1 cellular context compared by ENCODE assay signal in genomic region chr11:103069367-103069766, GRCh38.
TF ChIP-seq lines count a peak whose summit lies in the region.

No MANE protein-coding gene starts in this region.

TF ChIP-seq in K562, 482 proteins besides CTCF, POLR2A, EP300 and RAD21:
- TF ChIP-seq, protein P1, sequence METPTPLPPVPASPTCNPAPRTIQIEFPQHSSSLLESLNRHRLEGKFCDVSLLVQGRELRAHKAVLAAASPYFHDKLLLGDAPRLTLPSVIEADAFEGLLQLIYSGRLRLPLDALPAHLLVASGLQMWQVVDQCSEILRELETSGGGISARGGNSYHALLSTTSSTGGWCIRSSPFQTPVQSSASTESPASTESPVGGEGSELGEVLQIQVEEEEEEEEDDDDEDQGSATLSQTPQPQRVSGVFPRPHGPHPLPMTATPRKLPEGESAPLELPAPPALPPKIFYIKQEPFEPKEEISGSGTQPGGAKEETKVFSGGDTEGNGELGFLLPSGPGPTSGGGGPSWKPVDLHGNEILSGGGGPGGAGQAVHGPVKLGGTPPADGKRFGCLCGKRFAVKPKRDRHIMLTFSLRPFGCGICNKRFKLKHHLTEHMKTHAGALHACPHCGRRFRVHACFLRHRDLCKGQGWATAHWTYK (CRISPR knock-in tag; IDR thresholded peaks at IDR 0.05) = no peak
- TF ChIP-seq HDAC8 (tag; IDR thresholded peaks at IDR 0.05) (no peak), IRF9 (tag; IDR thresholded peaks at IDR 0.05) (no peak), NFE2 (IDR thresholded peaks at IDR 0.05; ENCODE audit: low read depth) (no peak), ARID1B (IDR thresholded peaks at IDR 0.05) (no peak), ASH1L (IDR thresholded peaks at IDR 0.05; ENCODE audit: borderline replicate concordance, low read depth, partially characterized antibody) (no peak), SAFB2 (IDR thresholded peaks at IDR 0.05; ENCODE audit: borderline replicate concordance, low read depth, low read length, severe bottlenecking) (no peak), KLF13 (tag; IDR thresholded peaks at IDR 0.05; ENCODE audit: borderline replicate concordance, low read depth) (no peak)
- TF ChIP-seq, protein P2, sequence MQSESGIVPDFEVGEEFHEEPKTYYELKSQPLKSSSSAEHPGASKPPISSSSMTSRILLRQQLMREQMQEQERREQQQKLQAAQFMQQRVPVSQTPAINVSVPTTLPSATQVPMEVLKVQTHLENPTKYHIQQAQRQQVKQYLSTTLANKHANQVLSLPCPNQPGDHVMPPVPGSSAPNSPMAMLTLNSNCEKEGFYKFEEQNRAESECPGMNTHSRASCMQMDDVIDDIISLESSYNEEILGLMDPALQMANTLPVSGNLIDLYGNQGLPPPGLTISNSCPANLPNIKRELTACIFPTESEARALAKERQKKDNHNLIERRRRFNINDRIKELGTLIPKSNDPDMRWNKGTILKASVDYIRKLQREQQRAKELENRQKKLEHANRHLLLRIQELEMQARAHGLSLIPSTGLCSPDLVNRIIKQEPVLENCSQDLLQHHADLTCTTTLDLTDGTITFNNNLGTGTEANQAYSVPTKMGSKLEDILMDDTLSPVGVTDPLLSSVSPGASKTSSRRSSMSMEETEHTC (IDR thresholded peaks at IDR 0.05) = no peak
